In genomic region chr22:27443315-27443714, GRCh38 we compare ENCODE assay signal across 20 cellular contexts.
A peak's percentile ranks its signal among the peaks of the same experiment; 100 is the strongest.
DNase-seq lines count a peak whose midpoint lies in the region; ATAC-seq and TF ChIP-seq lines count a peak whose summit lies in the region.
"Had no signal": no experiment of that assay in that cellular context is flagged by ENCODE, and none has a peak within 500 bp of the region (broad histone marks: within the 10 kb centered on the region; RNA-seq: fewer than 3 reads in every experiment).

No MANE protein-coding gene starts in this region.

- no TSS peak for BruUV-seq in Calu3 (replicated peaks; lab: Mats Ljungman, UMichigan)

- H3K9me3 ChIP-seq in right atrium auricular region (no peaks in the 10 kb centered on the region), neuronal stem cell (replicated peaks in 1 of 2; ENCODE audit: control insufficient read depth in 2 of 2, insufficient read depth in 1 of 2, low read depth in 1 of 2, low read length in 2 of 2) (no peaks in the 10 kb centered on the region)
- H3K9me3 ChIP-seq: BLaER1, SK-N-SH had no signal

- intact Hi-C loops in Right ventricle myocardium superior (cut with DNase I) (no loop called here), left ventricle myocardium superior (cut with micrococcal nuclease) (no loop called here), Calu3 (cut with micrococcal nuclease; ENCODE audit: unreplicated experiment) (no loop called here)

- no peaks in the 10 kb centered on the region for H3K36me3 ChIP-seq in right atrium auricular region
- H3K36me3 ChIP-seq in neuronal stem cell (replicated peaks in 1 of 2; ENCODE audit: control insufficient read depth in 2 of 2, insufficient read depth in 2 of 2, low read length in 2 of 2): no peaks in the 10 kb centered on the region
- H3K36me3 ChIP-seq: BLaER1 had no signal

- H3K27ac ChIP-seq in right atrium auricular region: no peak overlapping the region
- H3K27ac ChIP-seq in neuronal stem cell (replicated peaks; ENCODE audit: low read length): no peak overlapping the region
- H3K27ac ChIP-seq: BLaER1 had no signal

- no peak overlapping the region for H3K4me2 ChIP-seq in neuronal stem cell (ENCODE audit: insufficient read depth, low read length, poor library complexity, severe bottlenecking)
- H3K4me2 ChIP-seq: BLaER1, SK-N-SH had no signal

- no peak overlapping the region for H3K9ac ChIP-seq in neuronal stem cell (ENCODE audit: low read depth, low read length, poor library complexity)
- H3K9ac ChIP-seq: BLaER1, SK-N-SH had no signal

- H3K4ac ChIP-seq in neuronal stem cell (ENCODE audit: low read length): no peak overlapping the region

- DNase-seq in Right ventricle myocardium superior: peak; percentile 70
- no peak for DNase-seq in right atrium auricular region (ENCODE audit: low spot score)
- peak; percentile 68 for DNase-seq in left ventricle myocardium superior
- no peak for DNase-seq in neuronal stem cell (ENCODE audit: low spot score)
- no peak for DNase-seq in effector CD4-positive, alpha-beta T cell
- DNase-seq in ureter (ENCODE audit: low spot score): no peak
- DNase-seq in Calu3: no peak
- DNase-seq: CD4-positive, CD25-positive, alpha-beta regulatory T cell; GDM1; NCI-H1092; NCI-H1417 treated with DMSO at 0.1 percent for 48 hours; NCI-H1694 treated with DMSO at 0.1 percent for 48 hours; NCI-H2081; NCI-H2227 treated with DMSO at 0.1 percent for 48 hours; NCI-H526 treated with DMSO at 0.1 percent for 48 hours; RPMI8226; SIG-M5; SK-N-SH had no signal

- H4K91ac ChIP-seq in neuronal stem cell (ENCODE audit: low read depth, low read length, poor library complexity): no peak overlapping the region

- H3K79me1 ChIP-seq in neuronal stem cell (ENCODE audit: low read depth, low read length): no peaks in the 10 kb centered on the region

- H3K4me3 Mint-ChIP-seq in Calu3 (ENCODE audit: low read depth, unreplicated experiment): no peak overlapping the region
- H3K4me3 Mint-ChIP-seq: CD4-positive, CD25-positive, alpha-beta regulatory T cell had no signal

- ATAC-seq in Right ventricle myocardium superior (ENCODE audit: poor library complexity): peak; percentile 75
- ATAC-seq in left ventricle myocardium superior: peak; percentile 72
- ATAC-seq: GM12878 had no signal

- H3K36me3 Mint-ChIP-seq in Calu3 (ENCODE audit: insufficient read depth, unreplicated experiment): no peaks in the 10 kb centered on the region
- H3K36me3 Mint-ChIP-seq: CD4-positive, CD25-positive, alpha-beta regulatory T cell had no signal

- H3K18ac ChIP-seq in neuronal stem cell (ENCODE audit: low read length): no peak overlapping the region

- peaks cover 39% of the 10 kb centered on the region for H3K27me3 Mint-ChIP-seq in Calu3 (ENCODE audit: unreplicated experiment)
- H3K27me3 Mint-ChIP-seq: CD4-positive, CD25-positive, alpha-beta regulatory T cell had no signal

- no peak overlapping the region for H4K8ac ChIP-seq in neuronal stem cell (ENCODE audit: low read depth, low read length)

- H3K27ac Mint-ChIP-seq in Calu3 (ENCODE audit: unreplicated experiment): no peak overlapping the region
- H3K27ac Mint-ChIP-seq: CD4-positive, CD25-positive, alpha-beta regulatory T cell had no signal

- no peaks in the 10 kb centered on the region for H3K9me3 Mint-ChIP-seq in Calu3 (ENCODE audit: low read depth, unreplicated experiment)

- H2BK5ac ChIP-seq in neuronal stem cell (ENCODE audit: low read length): no peak overlapping the region

- H3K27me3 ChIP-seq in right atrium auricular region (no peaks in the 10 kb centered on the region), neuronal stem cell (ENCODE audit: control insufficient read depth in 3 of 3, insufficient read depth in 3 of 3, low read depth in 1 of 3, low read length in 3 of 3) (no peaks in the 10 kb centered on the region)
- H3K27me3 ChIP-seq: BLaER1 had no signal

- CTCF ChIA-PET in Calu3 (lab: Charles Lee): no interaction called here

- H3K23ac ChIP-seq in neuronal stem cell (ENCODE audit: low read depth, low read length, poor library complexity): no peak overlapping the region

- no peak overlapping the region for H3K14ac ChIP-seq in neuronal stem cell (ENCODE audit: low read length)

- H3K4me3 ChIP-seq in right atrium auricular region (no peak overlapping the region), neuronal stem cell (ENCODE audit: low read length in 2 of 2) (no peak overlapping the region)
- H3K4me3 ChIP-seq: BLaER1, GM12878 had no signal

- H3K4me1 ChIP-seq in right atrium auricular region (peaks cover 0 to 7% of the 10 kb centered on the region in 2 donors), neuronal stem cell (ENCODE audit: control insufficient read depth in 2 of 2, insufficient read depth in 1 of 2, low read depth in 1 of 2, low read length in 2 of 2) (peaks cover 31 to 44% of the 10 kb centered on the region in 2 donors)

- no peak overlapping the region for H2BK120ac ChIP-seq in neuronal stem cell (ENCODE audit: low read depth, low read length)

- TF ChIP-seq CTCF in right atrium auricular region (IDR thresholded peaks at IDR 0.05) (no peak), Calu3 (IDR thresholded peaks at IDR 0.05; ENCODE audit: unreplicated experiment) (no peak)

- H2AK5ac ChIP-seq in neuronal stem cell (ENCODE audit: low read depth, low read length): peak overlapping the region; percentile 16

- no peak overlapping the region for H2BK12ac ChIP-seq in neuronal stem cell (ENCODE audit: low read length)

- no peak overlapping the region for H2AFZ ChIP-seq in neuronal stem cell (ENCODE audit: low read length)

- WGBS in neuronal stem cell (ENCODE audit: extremely low coverage in 2 of 2, insufficient read length in 2 of 2, insufficient replicate concordance in 1 of 2), 2 donors: no CpG with 5 or more reads among the region's 7 CpGs

- H2BK15ac ChIP-seq in neuronal stem cell (ENCODE audit: low read length): no peak overlapping the region

- no peaks in the 10 kb centered on the region for H3K4me1 Mint-ChIP-seq in Calu3 (ENCODE audit: low read depth, unreplicated experiment)
- H3K4me1 Mint-ChIP-seq: CD4-positive, CD25-positive, alpha-beta regulatory T cell had no signal

Comparison
In these comparisons a context has a peak if more than half of its experiments do, and no peak if none do; other contexts are left out.
1. DNase-seq: peak in Right ventricle myocardium superior (single experiment) and left ventricle myocardium superior (single experiment); none in right atrium auricular region (single experiment), neuronal stem cell (single experiment), effector CD4-positive, alpha-beta T cell (single experiment), ureter (single experiment) and Calu3 (single experiment).